Comparison of ENCODE assay signal across 13 cellular contexts in genomic region chr2:170878061-170878460, GRCh38. TPM values are rescaled to one million over a fixed set of nuclear protein-coding genes. Genes with fewer than 3 reads are reported as not detected.
DNase-seq lines count a peak whose midpoint lies in the region; ATAC-seq, FAIRE-seq and TF ChIP-seq lines count a peak whose summit lies in the region.
"Had no signal": no experiment of that assay in that cellular context is flagged by ENCODE, and none has a peak within 500 bp of the region (broad histone marks: within the 10 kb centered on the region; RNA-seq: fewer than 3 reads in every experiment).

No MANE protein-coding gene starts in this region.

- FAIRE-seq in RCC 7860 (lab: Jason Lieb, UNC) = no peak

- peaks cover 0 to 11% (median 2%) of the 10 kb centered on the region in 10 experiments; a peak in 7 of 20 replicates for H3K4me1 ChIP-seq in BLaER1 treated with 17β-estradiol and CSF1 and Interleukin-3, amounts not matched to agents 10 nM and 100 nM

- H3K27me3 Mint-ChIP-seq in osteocyte (ENCODE audit: unreplicated experiment) = peaks cover 30% of the 10 kb centered on the region

- no peak overlapping the region for H3K4me3 Mint-ChIP-seq in osteocyte (ENCODE audit: unreplicated experiment)

- H3K9me3 ChIP-seq in BLaER1 treated with 17β-estradiol and CSF1 and Interleukin-3, amounts not matched to agents 10 nM and 100 nM (replicated peaks in 1 of 11) = no peaks in the 10 kb centered on the region
- H3K9me3 ChIP-seq: neutrophil had no signal

- no peak overlapping the region for H3K27ac Mint-ChIP-seq in osteocyte (ENCODE audit: unreplicated experiment)

- no peaks in the 10 kb centered on the region for H3K36me3 ChIP-seq in BLaER1 treated with 17β-estradiol and CSF1 and Interleukin-3, amounts not matched to agents 10 nM and 100 nM
- H3K36me3 ChIP-seq: neutrophil had no signal

- DNase-seq in ELR (ENCODE audit: low read depth) = peak; percentile 52
- DNase-seq in RCC 7860 (ENCODE audit: low spot score) = peak; percentile 43
- DNase-seq in fibroblast of the aortic adventitia (ENCODE audit: low read depth) = peak; percentile 5
- no peak for DNase-seq in osteocyte (ENCODE audit: extremely low spot score, unreplicated experiment)
- DNase-seq in globus pallidus (ENCODE audit: low spot score) = no peak
- DNase-seq: activated CD4-positive, alpha-beta T cell treated with anti-CD3 and anti-CD28 coated beads, Interleukin-2, amount 50 U/mL, for 1 hour; activated gamma-delta T cell treated with Interleukin-2 at 50 U/mL for 16 hours; cerebellar nuclear complex had no signal

- peak overlapping the region in 1 of 11 experiments; percentile 51; a peak in 1 of 22 replicates for H3K27ac ChIP-seq in BLaER1 treated with 17β-estradiol and CSF1 and Interleukin-3, amounts not matched to agents 10 nM and 100 nM
- H3K27ac ChIP-seq: neutrophil had no signal

- peaks cover 2% of the 10 kb centered on the region for H3K4me1 Mint-ChIP-seq in osteocyte (ENCODE audit: unreplicated experiment)

- H4K20me1 ChIP-seq in BLaER1 treated with 17β-estradiol and CSF1 and Interleukin-3, amounts not matched to agents 10 nM and 100 nM = no peaks in the 10 kb centered on the region

- no peak overlapping the region for H3K9ac ChIP-seq in BLaER1 treated with 17β-estradiol and CSF1 and Interleukin-3, amounts not matched to agents 10 nM and 100 nM

- peak overlapping the region; percentile 3 to 59 (median 28); a peak in 11 of 22 replicates for H3K4me2 ChIP-seq in BLaER1 treated with 17β-estradiol and CSF1 and Interleukin-3, amounts not matched to agents 10 nM and 100 nM
- H3K4me2 ChIP-seq: smooth muscle cell had no signal

- no peaks in the 10 kb centered on the region for H3K27me3 ChIP-seq in BLaER1 treated with 17β-estradiol and CSF1 and Interleukin-3, amounts not matched to agents 10 nM and 100 nM
- H3K27me3 ChIP-seq: neutrophil had no signal

- H3K4me3 ChIP-seq in BLaER1 treated with 17β-estradiol and CSF1 and Interleukin-3, amounts not matched to agents 10 nM and 100 nM = no peak overlapping the region
- no peak overlapping the region for H3K4me3 ChIP-seq in fibroblast of the aortic adventitia (ENCODE audit: low read depth, low read length)
- H3K4me3 ChIP-seq: smooth muscle cell had no signal

- no peaks in the 10 kb centered on the region for H3K36me3 Mint-ChIP-seq in osteocyte (ENCODE audit: unreplicated experiment)

- H3K9me3 Mint-ChIP-seq in osteocyte (ENCODE audit: unreplicated experiment) = no peaks in the 10 kb centered on the region

- TF ChIP-seq CTCF in fibroblast of the aortic adventitia (IDR thresholded peaks at IDR 0.05; ENCODE audit: insufficient read depth, low read length) = no peak
- no peak for TF ChIP-seq CTCF in osteocyte (IDR thresholded peaks at IDR 0.05)

- no peak for ATAC-seq in GM19328 (IDR thresholded peaks at IDR 0.05; ENCODE audit: unreplicated experiment)
- ATAC-seq in GM18873 (IDR thresholded peaks at IDR 0.05; ENCODE audit: low FRiP score, unreplicated experiment) = no peak

RNA-seq across cellular contexts. Expression of gene GORASP2, which starts 51.0 kb away (rescaled TPM):
- 27.9 and 67.7 TPM in 2 replicates for total RNA-seq in fibroblast of the aortic adventitia (ENCODE audit: low replicate concordance)
- 94.7 and 99.5 TPM in 2 replicates for total RNA-seq in osteocyte

Comparison
In these comparisons a context has a peak if more than half of its experiments do, and no peak if none do; other contexts are left out.
1. DNase-seq: peak in ELR (single experiment), RCC 7860 (single experiment) and fibroblast of the aortic adventitia (single experiment); none in osteocyte (single experiment) and globus pallidus (single experiment).